ENCODE assay signal across 7 cellular contexts in the genomic region with DNA sequence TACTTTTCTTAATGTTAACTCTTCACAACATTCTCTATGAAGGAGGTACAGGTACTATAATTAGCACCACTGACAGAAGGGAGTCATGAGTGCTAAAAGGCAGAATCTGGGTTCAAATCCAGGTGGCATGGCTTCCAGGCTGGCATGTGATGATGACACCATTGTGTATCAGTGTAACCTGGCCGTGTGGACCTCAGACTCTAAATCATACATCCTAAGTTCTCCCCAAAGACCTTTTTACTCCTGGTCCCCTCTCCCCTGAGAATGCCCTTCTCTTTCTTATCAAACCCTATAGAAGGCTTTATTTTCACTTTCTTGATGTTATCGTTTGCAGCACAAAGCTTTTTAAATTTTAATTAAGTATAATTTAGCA. TPM values are rescaled to one million over a fixed set of nuclear protein-coding genes. Genes with fewer than 3 reads are reported as not detected.
DNase-seq lines count a peak whose midpoint lies in the region; ATAC-seq and TF ChIP-seq lines count a peak whose summit lies in the region.
"Not testable (repeated sequence)": the region's sequence is repeated elsewhere in the genome, so short reads cannot be mapped to it uniquely, and the experiment has no call there.

No MANE protein-coding gene starts in this region.

- intact Hi-C loops in psoas muscle (cut with DNase I) = not testable (repeated sequence)

- not testable (repeated sequence) for H2AFZ ChIP-seq in DND-41 (ENCODE audit: low read depth, low read length)

- H3K4me3 ChIP-seq in DND-41 (ENCODE audit: low read depth in 1 of 2, low read length in 2 of 2); psoas muscle: not testable (repeated sequence)

- not testable (repeated sequence) for H3K4me1 ChIP-seq in DND-41 (ENCODE audit: insufficient read depth, low read length); psoas muscle

- H3K4me1 Mint-ChIP-seq in activated naive CD8-positive, alpha-beta T cell treated with anti-CD3 and anti-CD28 coated beads for 36 hours = not testable (repeated sequence)

- peaks cover 24% of the 10 kb centered on the region for H3K36me3 Mint-ChIP-seq in activated naive CD8-positive, alpha-beta T cell treated with anti-CD3 and anti-CD28 coated beads for 36 hours

- not testable (repeated sequence) for H3K9ac ChIP-seq in DND-41 (ENCODE audit: low read depth, low read length)

- ATAC-seq in DND-41 (ENCODE audit: insufficient read depth, low read depth) = peak; percentile 32
- peak; percentile 33 for ATAC-seq in SK-N-SH treated with all-trans-retinoic acid at 6 μM for 48 hours
- peak; percentile 11 for ATAC-seq in left lobe of liver
- peak; percentile 56 to 65 (median 62) for ATAC-seq in psoas muscle

- H3K36me3 ChIP-seq in DND-41 (ENCODE audit: insufficient read depth, low read length) = peaks cover 19% of the 10 kb centered on the region
- peaks cover 3 to 36% of the 10 kb centered on the region in 2 donors for H3K36me3 ChIP-seq in psoas muscle (ENCODE audit: insufficient read depth in 1 of 2, low read depth in 1 of 2)

- peak overlapping the region; percentile 40 for H3K27ac Mint-ChIP-seq in activated naive CD8-positive, alpha-beta T cell treated with anti-CD3 and anti-CD28 coated beads for 36 hours

- peaks cover 37% of the 10 kb centered on the region for H4K20me1 ChIP-seq in DND-41 (ENCODE audit: insufficient read depth, low read length)

- H3K9me3 ChIP-seq in DND-41 (ENCODE audit: insufficient read depth, low read length, severe bottlenecking); psoas muscle: not testable (repeated sequence)

- not testable (repeated sequence) for H3K27ac ChIP-seq in DND-41 (ENCODE audit: low read length); psoas muscle
- H3K27ac ChIP-seq in epithelial cell of prostate = peak overlapping the region; percentile 15

- H3K27me3 Mint-ChIP-seq in activated naive CD8-positive, alpha-beta T cell treated with anti-CD3 and anti-CD28 coated beads for 36 hours = not testable (repeated sequence)

- DNase-seq in DND-41 (peak; percentile 19), NAMALWA (ENCODE audit: low spot score) (peak; percentile 57)
- DNase-seq in activated naive CD8-positive, alpha-beta T cell treated with anti-CD3 and anti-CD28 coated beads for 36 hours; epithelial cell of prostate (ENCODE audit: low read depth, low spot score); left lobe of liver (ENCODE audit: low spot score); psoas muscle: not testable (repeated sequence)

- H3K9me3 Mint-ChIP-seq in activated naive CD8-positive, alpha-beta T cell treated with anti-CD3 and anti-CD28 coated beads for 36 hours = not testable (repeated sequence)

- H3K4me3 Mint-ChIP-seq in activated naive CD8-positive, alpha-beta T cell treated with anti-CD3 and anti-CD28 coated beads for 36 hours = not testable (repeated sequence)

- TF ChIP-seq CTCF in DND-41 (IDR thresholded peaks at IDR 0.05; ENCODE audit: borderline replicate concordance, extremely low read depth, low read length, poor library complexity, severe bottlenecking); psoas muscle (IDR thresholded peaks at IDR 0.05): not testable (repeated sequence)

- H3K79me2 ChIP-seq in DND-41 (ENCODE audit: insufficient read depth, low read length) = not testable (repeated sequence)

- H3K4me2 ChIP-seq in DND-41 (ENCODE audit: insufficient read depth, low read length) = not testable (repeated sequence)

- WGBS in psoas muscle, 3 donors = 25 to 42% (median 38%) methylated on average over 2 of the region's 2 CpGs

- not testable (repeated sequence) for H3K27me3 ChIP-seq in DND-41 (ENCODE audit: insufficient read depth, low read length, poor library complexity); psoas muscle (ENCODE audit: insufficient read depth in 3 of 3, low read length in 2 of 3)

RNA-seq across cellular contexts. Expression of gene TRA2B, which starts 26.8 kb away (rescaled TPM):
- 100 to 1,000 TPM; 289 to 291 TPM for total RNA-seq in activated naive CD8-positive, alpha-beta T cell treated with anti-CD3 and anti-CD28 coated beads for 36 hours
- total RNA-seq in left lobe of liver = 40.4 TPM
- total RNA-seq in psoas muscle = 10 to 100 TPM; 38.7 to 99.5 (median 68.8) TPM
- 10 to 100 TPM; 60.5 to 86.6 (median 86.5) TPM for polyA plus RNA-seq in psoas muscle

Comparison
In these comparisons a context has a peak if more than half of its experiments do, and no peak if none do; other contexts are left out.
1. ATAC-seq: peak in every context shown above with its lines; median percentile 62 in psoas muscle; 33 in SK-N-SH treated with all-trans-retinoic acid at 6 μM for 48 hours; 32 in DND-41; 11 in left lobe of liver.